8 cellular contexts compared by ENCODE assay signal in the genomic region with DNA sequence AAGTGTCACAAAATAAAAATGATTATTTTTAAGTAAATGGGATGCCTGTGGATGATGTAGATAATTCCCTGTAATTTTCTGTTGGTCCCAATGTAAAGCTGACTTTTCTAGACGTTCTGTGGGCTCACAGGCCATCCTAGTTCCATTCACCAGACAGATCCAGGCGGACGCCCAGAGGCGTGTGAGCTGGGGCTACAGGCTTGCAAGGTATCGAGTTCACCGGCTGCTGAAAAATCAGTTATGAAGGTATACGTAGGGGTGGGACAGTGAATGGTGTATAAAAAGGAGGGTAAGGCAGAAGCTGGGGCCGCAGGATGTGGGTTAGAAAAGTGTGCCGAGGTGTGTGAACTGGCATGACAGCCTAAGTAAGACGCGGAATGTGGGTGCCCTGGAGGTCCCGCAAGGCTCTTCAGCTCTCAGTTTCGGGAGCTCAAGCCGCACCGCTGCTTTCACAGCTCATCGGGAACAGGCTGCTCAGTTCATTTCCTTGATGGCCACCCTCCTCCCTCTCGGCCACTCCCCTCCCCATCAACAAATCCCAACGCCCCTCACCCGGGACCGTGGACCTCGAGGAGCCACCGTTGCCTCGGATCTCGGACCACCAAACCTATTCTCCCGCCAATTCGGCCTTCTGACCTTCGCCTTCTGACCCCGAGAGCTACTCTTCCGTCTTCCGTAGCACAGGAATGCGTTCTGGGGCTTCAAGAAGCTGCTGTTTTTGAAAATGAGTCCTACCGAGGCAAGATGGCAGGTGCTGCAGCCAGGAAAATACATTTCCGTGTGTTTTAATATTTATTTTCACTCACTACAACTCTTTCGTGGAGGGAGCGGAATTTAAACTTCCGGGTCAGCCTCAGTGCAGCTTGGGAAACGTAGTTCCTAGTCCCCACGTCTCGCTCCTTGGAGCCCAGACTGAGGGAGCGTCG. TPM values are rescaled to one million over a fixed set of nuclear protein-coding genes. Genes with fewer than 3 reads are reported as not detected.
DNase-seq lines count a peak whose midpoint lies in the region; ATAC-seq, FAIRE-seq and TF ChIP-seq lines count a peak whose summit lies in the region.

A gene with protein sequence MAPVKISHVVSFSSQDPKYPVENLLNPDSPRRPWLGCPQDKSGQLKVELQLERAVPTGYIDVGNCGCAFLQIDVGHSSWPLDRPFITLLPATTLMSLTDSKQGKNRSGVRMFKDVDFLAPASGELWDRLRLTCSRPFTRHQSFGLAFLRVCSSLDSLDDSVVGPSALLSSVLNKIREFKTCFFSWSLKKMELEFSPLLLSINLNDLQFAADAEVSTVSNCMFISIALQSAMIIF (minus strand): TSS at position 782 of the 926 bp plus-strand sequence. CDS start 5,241 bp downstream, outside the sequence.

- peak within 1 kb of the TSS; percentile 96 for H2AFZ ChIP-seq in endothelial cell of umbilical vein (ENCODE audit: low read depth, low read length)

- H3K9me3 ChIP-seq in Caco-2, result no peaks in the 10 kb centered on the region
- H3K9me3 ChIP-seq in endothelial cell of umbilical vein (replicated peaks; ENCODE audit: control insufficient read depth, insufficient read depth, low read length), result no peaks in the 10 kb centered on the region
- H3K9me3 ChIP-seq in mucosa of rectum (ENCODE audit: control insufficient read depth in 2 of 2, low read length in 2 of 2), result no peaks in the 10 kb centered on the region

- peak within 1 kb of the TSS; percentile 90 for H3K4me3 Mint-ChIP-seq in Caco-2 (ENCODE audit: unreplicated experiment)
- H3K4me3 Mint-ChIP-seq in stimulated activated effector memory CD8-positive, alpha-beta T cell treated with anti-CD3 and anti-CD28 coated beads, Interleukin-12 subunit alpha, Interleukin-12 subunit beta, amount 100 ng/mL, for 72 hours, result peak within 1 kb of the TSS; percentile 99

- H4K20me1 ChIP-seq in endothelial cell of umbilical vein (replicated peaks; ENCODE audit: control insufficient read depth, extremely low read depth, insufficient read depth, low read length), result no peaks in the 10 kb centered on the region

- H3K4me3 ChIP-seq in Caco-2 (ENCODE audit: low read depth, low read length) (peak within 1 kb of the TSS; percentile 74), endothelial cell of umbilical vein (replicated peaks in 1 of 3; ENCODE audit: insufficient read depth in 1 of 3, low read depth in 1 of 3, low read length in 3 of 3) (peak within 1 kb of the TSS; percentile 63 to 95 (median 78)), mucosa of rectum (ENCODE audit: low read length in 2 of 2) (peak within 1 kb of the TSS; percentile 96 to 97)

- intact Hi-C loops in Caco-2 (cut with micrococcal nuclease; ENCODE audit: unreplicated experiment), result loop anchor here (1.0 kb wide), 3 partner anchors 17 to 64 kb away; no protein-coding TSS in a partner anchor
- intact Hi-C loops in endothelial cell of umbilical vein (cut with micrococcal nuclease), result loop anchor here (1.0 to 2.0 kb wide), 2 partner anchors 9 to 185 kb away; a partner anchor contains a TSS

- H3K27me3 Mint-ChIP-seq in Caco-2 (ENCODE audit: insufficient read depth, unreplicated experiment), result no peaks in the 10 kb centered on the region

- H3K4me1 Mint-ChIP-seq in Caco-2 (ENCODE audit: low read depth, unreplicated experiment), result peaks cover 10% of the 10 kb centered on the region
- peaks cover 52% of the 10 kb centered on the region for H3K4me1 Mint-ChIP-seq in stimulated activated effector memory CD8-positive, alpha-beta T cell treated with anti-CD3 and anti-CD28 coated beads, Interleukin-12 subunit alpha, Interleukin-12 subunit beta, amount 100 ng/mL, for 72 hours

- H3K9me3 Mint-ChIP-seq in Caco-2 (ENCODE audit: unreplicated experiment), result no peaks in the 10 kb centered on the region
- H3K9me3 Mint-ChIP-seq in stimulated activated effector memory CD8-positive, alpha-beta T cell treated with anti-CD3 and anti-CD28 coated beads, Interleukin-12 subunit alpha, Interleukin-12 subunit beta, amount 100 ng/mL, for 72 hours, result no peaks in the 10 kb centered on the region

- peak; percentile 50 for ATAC-seq in GM19467 (IDR thresholded peaks at IDR 0.05; ENCODE audit: unreplicated experiment)
- peak; percentile 88 for ATAC-seq in stimulated activated effector memory CD8-positive, alpha-beta T cell treated with anti-CD3 and anti-CD28 coated beads, Interleukin-12 subunit alpha, Interleukin-12 subunit beta, amount 100 ng/mL, for 72 hours

- H3K36me3 ChIP-seq in Caco-2 (ENCODE audit: control insufficient read depth, insufficient read depth, low read length) (no peaks in the 10 kb centered on the region), endothelial cell of umbilical vein (ENCODE audit: control insufficient read depth in 2 of 2, extremely low read depth in 1 of 2, insufficient read depth in 2 of 2, low read length in 2 of 2) (no peaks in the 10 kb centered on the region), mucosa of rectum (ENCODE audit: control insufficient read depth in 2 of 2, insufficient read depth in 2 of 2, low read length in 2 of 2) (no peaks in the 10 kb centered on the region)

- H3K79me2 ChIP-seq in endothelial cell of umbilical vein (ENCODE audit: control insufficient read depth, insufficient read depth, low read length), result peaks cover 53% of the 10 kb centered on the region

- H3K4me1 ChIP-seq in Caco-2 (peaks cover 9% of the 10 kb centered on the region), endothelial cell of umbilical vein (ENCODE audit: control insufficient read depth, extremely low read depth, insufficient read depth, low read length) (peaks cover 44% of the 10 kb centered on the region), mucosa of rectum (ENCODE audit: control insufficient read depth in 2 of 2, insufficient read depth in 2 of 2, low read length in 2 of 2) (peaks cover 10 to 16% of the 10 kb centered on the region in 2 donors)

- no peaks in the 10 kb centered on the region for H3K9me1 ChIP-seq in endothelial cell of umbilical vein (replicated peaks; ENCODE audit: control insufficient read depth, extremely low read depth, insufficient read depth, low read length)

- H3K27ac ChIP-seq in endothelial cell of umbilical vein (ENCODE audit: insufficient read depth, low read depth, low read length), result peak within 1 kb of the TSS; percentile 97
- peak within 1 kb of the TSS; percentile 92 to 93 for H3K27ac ChIP-seq in mucosa of rectum (ENCODE audit: low read depth in 2 of 2, low read length in 2 of 2)

- POLR2A ChIA-PET in Caco-2 (lab: Charles Lee) (interaction anchor here (0.6 to 2.2 kb wide), 7 partner anchors 17 to 475 kb away, joined by 3 to 41 read pairs (median 3); a partner anchor contains a TSS), endothelial cell of umbilical vein (lab: Charles Lee) (interaction anchor here (0.6 to 2.3 kb wide), 5 partner anchors 10 to 184 kb away, joined by 3 to 17 read pairs (median 3); a partner anchor contains a TSS)

- H3K9ac ChIP-seq in endothelial cell of umbilical vein (replicated peaks; ENCODE audit: extremely low read depth, insufficient read depth, low read length) (peak within 1 kb of the TSS; percentile 97), mucosa of rectum (ENCODE audit: low read depth in 1 of 2, low read length in 2 of 2) (peak within 1 kb of the TSS; percentile 79 to 97)

- DNase-seq in Caco-2 (peak; percentile 80 to 91), HK-2 (ENCODE audit: unreplicated experiment) (peak; percentile 43), NCI-H774 (lab: John Stamatoyannopoulos, UW) (peak; percentile 95), endothelial cell of umbilical vein (ENCODE audit: low read depth, low spot score) (peak; percentile 96)
- peak; percentile 91 for DNase-seq in activated CD8-positive, alpha-beta memory T cell treated with anti-CD3 and anti-CD28 coated beads for 24 hours
- DNase-seq in stimulated activated effector memory CD8-positive, alpha-beta T cell treated with anti-CD3 and anti-CD28 coated beads, Interleukin-12 subunit alpha, Interleukin-12 subunit beta, amount 100 ng/mL, for 72 hours (ENCODE audit: low spot score in 2 of 2), result peak; percentile 51 to 90

- FAIRE-seq in endothelial cell of umbilical vein (lab: Jason Lieb, UNC), result peak; percentile 97

- CTCF ChIA-PET in Caco-2 (lab: Charles Lee) (interaction anchor here (1.0 to 3.3 kb wide), 7 partner anchors 16 to 519 kb away, joined by 5 to 15 read pairs (median 8); a partner anchor contains a TSS), endothelial cell of umbilical vein (lab: Charles Lee) (interaction anchor here (0.7 to 2.1 kb wide), 11 partner anchors 9 to 97 kb away, joined by 3 to 14 read pairs (median 3); no protein-coding TSS in a partner anchor)

- TSS peak; percentile 68 for BruUV-seq in Caco-2 (replicated peaks; lab: Mats Ljungman, UMichigan)
- TSS peak; percentile 59 for BruUV-seq in endothelial cell of umbilical vein (replicated peaks; lab: Mats Ljungman, UMichigan)

- dilution Hi-C loops in endothelial cell of umbilical vein (cut with MboI; ENCODE audit: extremely low pct_ligation_motif_present, low sequenced_read_pairs), result no loop called here

- peak; percentile 53 for TF ChIP-seq POLR2A in endothelial cell of umbilical vein (IDR thresholded peaks at IDR 0.05; ENCODE audit: low read depth, low read length)

- no peaks in the 10 kb centered on the region for H3K27me3 ChIP-seq in Caco-2 (replicated peaks; ENCODE audit: control insufficient read depth, insufficient read depth, low read length)
- H3K27me3 ChIP-seq in endothelial cell of umbilical vein (ENCODE audit: control insufficient read depth in 2 of 2, insufficient read depth in 2 of 2, low read length in 2 of 2), result no peaks in the 10 kb centered on the region
- no peaks in the 10 kb centered on the region for H3K27me3 ChIP-seq in mucosa of rectum (ENCODE audit: control insufficient read depth in 2 of 2, insufficient read depth in 2 of 2, low read length in 2 of 2)

- H3K4me2 ChIP-seq in endothelial cell of umbilical vein (ENCODE audit: insufficient read depth, low read length), result peak within 1 kb of the TSS; percentile 75

- H3K27ac Mint-ChIP-seq in Caco-2 (ENCODE audit: unreplicated experiment), result peak within 1 kb of the TSS; percentile 99
- H3K27ac Mint-ChIP-seq in stimulated activated effector memory CD8-positive, alpha-beta T cell treated with anti-CD3 and anti-CD28 coated beads, Interleukin-12 subunit alpha, Interleukin-12 subunit beta, amount 100 ng/mL, for 72 hours, result peak within 1 kb of the TSS; percentile 100

- H3K36me3 Mint-ChIP-seq in Caco-2 (ENCODE audit: insufficient read depth, unreplicated experiment), result peaks cover 27% of the 10 kb centered on the region
- H3K36me3 Mint-ChIP-seq in stimulated activated effector memory CD8-positive, alpha-beta T cell treated with anti-CD3 and anti-CD28 coated beads, Interleukin-12 subunit alpha, Interleukin-12 subunit beta, amount 100 ng/mL, for 72 hours, result peaks cover 43% of the 10 kb centered on the region

- no peak for TF ChIP-seq CTCF in Caco-2 (IDR thresholded peaks at IDR 0.05; ENCODE audit: insufficient read depth in 1 of 2, low read depth in 1 of 2, low read length in 1 of 2, severe bottlenecking in 1 of 2, unreplicated experiment in 1 of 2)
- no peak for TF ChIP-seq CTCF in endothelial cell of umbilical vein (IDR thresholded peaks at IDR 0.05; ENCODE audit: extremely low read depth in 1 of 2, insufficient read depth in 1 of 2, low read depth in 1 of 2, low read length in 2 of 2)

RNA-seq across cellular contexts. Expression of the gene that starts here (rescaled TPM):
- total RNA-seq in Caco-2 (2022) (25.5 and 32.1 TPM in 2 replicates), endothelial cell of umbilical vein (8.9 and 9.0 TPM in 2 replicates)
- polyA plus RNA-seq in endothelial cell of umbilical vein, result 3.0 and 3.5 TPM in 2 replicates
- 3.7 and 4.2 TPM in 2 replicates for polyA plus RNA-seq in endothelial cell of umbilical vein (2011; cell fraction: cytosol; rRNA removed)
- polyA plus RNA-seq in endothelial cell of umbilical vein (2011; cell fraction: nucleus; rRNA removed), result 9.4 and 13.4 TPM in 2 replicates
- polyA plus RNA-seq in endothelial cell of umbilical vein (2012), result 3.5 and 4.3 TPM in 2 replicates
- 9.9 and 11.6 TPM in 2 replicates for polyA minus RNA-seq in endothelial cell of umbilical vein
- 12.6 TPM for polyA minus RNA-seq in endothelial cell of umbilical vein (2011; cell fraction: cytosol; rRNA and poly(A)+ RNA removed)
- 22.2 and 23.2 TPM in 2 replicates for polyA minus RNA-seq in endothelial cell of umbilical vein (2011; cell fraction: nucleus; rRNA and poly(A)+ RNA removed)

Comparison
In these comparisons a context has a peak if more than half of its experiments do, and no peak if none do; other contexts are left out.
1. Peak in every context shown above with its lines: DNase-seq, ATAC-seq, H3K4me3 ChIP-seq and H3K27ac ChIP-seq.
2. DNase-seq: peak in every context shown above with its lines; median percentile 96 in endothelial cell of umbilical vein; 95 in NCI-H774; 91 in activated CD8-positive, alpha-beta memory T cell treated with anti-CD3 and anti-CD28 coated beads for 24 hours; 86 in Caco-2; 70 in stimulated activated effector memory CD8-positive, alpha-beta T cell treated with anti-CD3 and anti-CD28 coated beads, Interleukin-12 subunit alpha, Interleukin-12 subunit beta, amount 100 ng/mL, for 72 hours; 43 in HK-2.